ENCODE assay signal across 6 cellular contexts in genomic region chr10:133379801-133380666, GRCh38. TPM values are rescaled to one million over a fixed set of nuclear protein-coding genes. Genes with fewer than 3 reads are reported as not detected.
DNase-seq lines count a peak whose midpoint lies in the region; ATAC-seq, FAIRE-seq and TF ChIP-seq lines count a peak whose summit lies in the region.

No MANE protein-coding gene starts in this region.

- peak overlapping the region; percentile 76 to 90 (median 81) for H3K4me3 ChIP-seq in breast epithelium

- no peak overlapping the region for H3K27ac Mint-ChIP-seq in neural crest cell (ENCODE audit: unreplicated experiment)

- DNase-seq in breast epithelium (ENCODE audit: low spot score in 2 of 2) (no peak), neural crest cell (ENCODE audit: low read depth, low spot score) (no peak), D721Med (ENCODE audit: insufficient read length, low spot score) (no peak), NCI-H2107 treated with DMSO at 0.1 percent for 48 hours (lab: John Stamatoyannopoulos, UW; ENCODE audit: unreplicated experiment) (no peak), DMS 273 (lab: John Stamatoyannopoulos, UW; ENCODE audit: unreplicated experiment) (no peak)

- no peaks in the 10 kb centered on the region for H3K9me3 ChIP-seq in breast epithelium

- peak overlapping the region; percentile 50 to 72 for H3K27ac ChIP-seq in breast epithelium

- H3K36me3 ChIP-seq in breast epithelium = no peaks in the 10 kb centered on the region

- no peaks in the 10 kb centered on the region for H3K27me3 ChIP-seq in breast epithelium

- TF ChIP-seq POLR2A in breast epithelium (IDR thresholded peaks at IDR 0.05) = no peak

- H3K4me1 Mint-ChIP-seq in neural crest cell = peaks cover 15% of the 10 kb centered on the region

- no peaks in the 10 kb centered on the region for H3K4me1 ChIP-seq in breast epithelium

- H3K27me3 Mint-ChIP-seq in neural crest cell (ENCODE audit: low read depth) = peaks cover 4% of the 10 kb centered on the region

- H3K4me3 Mint-ChIP-seq in neural crest cell = peak overlapping the region; percentile 36

- intact Hi-C loops in breast epithelium (cut with DNase I; ENCODE audit: low total_unique reads) = loop anchor here (2.0 kb wide), 1 partner anchor 23 kb away; no protein-coding TSS in a partner anchor

- H3K9me3 Mint-ChIP-seq in neural crest cell = no peaks in the 10 kb centered on the region

- FAIRE-seq in D721Med (lab: Jason Lieb, UNC) = no peak

- TF ChIP-seq CTCF in breast epithelium (IDR thresholded peaks at IDR 0.05) (no peak), neural crest cell (conservative IDR thresholded peaks at IDR 0.05) (no peak), D721Med (IDR thresholded peaks at IDR 0.05; ENCODE audit: insufficient read depth, missing control alignments) (no peak)

- peak; percentile 22 for ATAC-seq in GM19455 (IDR thresholded peaks at IDR 0.05; ENCODE audit: unreplicated experiment)

- H3K36me3 Mint-ChIP-seq in neural crest cell (ENCODE audit: low read depth) = no peaks in the 10 kb centered on the region

RNA-seq across cellular contexts. Expression of gene PAOX, which starts 1.0 kb away (rescaled TPM):
- 10 to 100 TPM in 1 of 3 donors, 1 to 10 TPM in 2; 7.5 to 10.5 (median 8.6) TPM for total RNA-seq in breast epithelium
- 8.8 and 9.7 TPM in 2 replicates for total RNA-seq in neural crest cell

RNA-seq across cellular contexts. Expression of gene ECHS1, which starts 6.9 kb away (rescaled TPM):
- total RNA-seq in breast epithelium (100 to 1,000 TPM in 1 of 3 donors, 10 to 100 TPM in 2; 71.8 to 165 (median 84.2) TPM), neural crest cell (98.1 and 103 TPM in 2 replicates)

RNA-seq across cellular contexts. Expression of gene MTG1, which starts 13.9 kb away (rescaled TPM):
- 10 to 100 TPM; 22.9 to 56.4 (median 37.0) TPM for total RNA-seq in breast epithelium
- total RNA-seq in neural crest cell = 104 and 105 TPM in 2 replicates

RNA-seq across cellular contexts. Expression of gene FUOM, which starts 22.2 kb away (rescaled TPM):
- total RNA-seq in breast epithelium (10 to 100 TPM; 13.8 to 31.5 (median 31.2) TPM), neural crest cell (18.1 and 18.3 TPM in 2 replicates)

RNA-seq across cellular contexts. Expression of gene PRAP1, which starts 32.9 kb away (rescaled TPM):
- total RNA-seq in breast epithelium (not detected), neural crest cell (not detected in 2 replicates)
